In genomic region chr3:178170698-178171535, GRCh38 we compare ENCODE assay signal across 1 cellular context.
TF ChIP-seq lines count a peak whose summit lies in the region.

No MANE protein-coding gene starts in this region.

TF ChIP-seq in HepG2, 621 proteins besides CTCF, POLR2A, EP300 and RAD21 (continued from another document):
- no peak for TF ChIP-seq ZNF720 (CRISPR knock-in tag; IDR thresholded peaks at IDR 0.05)
- TF ChIP-seq ZNF496 (CRISPR knock-in tag; IDR thresholded peaks at IDR 0.05; ENCODE audit: insufficient replicate concordance): no peak
- no peak for TF ChIP-seq POLR2G (IDR thresholded peaks at IDR 0.05; ENCODE audit: low read depth, low read length)
- TF ChIP-seq ZKSCAN8 (CRISPR knock-in tag; IDR thresholded peaks at IDR 0.05; ENCODE audit: borderline replicate concordance): no peak
- TF ChIP-seq CSRNP2 (CRISPR knock-in tag; conservative IDR thresholded peaks at IDR 0.05; ENCODE audit: low read depth): no peak
- no peak for TF ChIP-seq HOXA9 (CRISPR knock-in tag; IDR thresholded peaks at IDR 0.05; ENCODE audit: borderline replicate concordance)
- no peak for TF ChIP-seq ZSCAN29 (CRISPR knock-in tag; conservative IDR thresholded peaks at IDR 0.05)
- TF ChIP-seq ZZZ3 (CRISPR knock-in tag; IDR thresholded peaks at IDR 0.05; ENCODE audit: borderline replicate concordance): no peak
- no peak for TF ChIP-seq POLR2AphosphoS5 (IDR thresholded peaks at IDR 0.05; ENCODE audit: low read depth, low read length)
- no peak for TF ChIP-seq RFXAP (CRISPR knock-in tag; IDR thresholded peaks at IDR 0.05; ENCODE audit: borderline replicate concordance)
- no peak for TF ChIP-seq ZBTB8A (CRISPR knock-in tag; IDR thresholded peaks at IDR 0.05; ENCODE audit: borderline replicate concordance, low read depth)
